ENCODE assay signal across 13 cellular contexts in the genomic region with DNA sequence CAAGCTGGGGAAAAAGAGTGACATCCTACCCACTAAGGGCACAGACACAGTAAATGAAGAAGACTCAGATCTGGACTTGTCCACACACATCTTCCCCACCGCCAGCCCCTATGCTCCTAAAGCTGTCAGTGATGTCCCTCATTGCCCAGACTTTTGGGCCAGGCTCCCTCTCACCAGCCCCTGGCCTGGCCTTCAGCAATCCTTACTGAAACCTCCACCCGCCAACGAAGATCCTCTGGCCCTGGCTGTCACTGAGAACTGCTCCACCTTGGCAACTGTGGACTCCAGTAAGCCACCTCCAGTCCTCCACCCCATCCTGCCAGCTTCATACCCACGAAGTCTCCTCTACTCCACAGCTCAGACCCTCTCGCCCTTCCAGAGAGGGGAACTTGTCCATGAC. TPM values are rescaled to one million over a fixed set of nuclear protein-coding genes. Genes with fewer than 3 reads are reported as not detected.
A peak's percentile ranks its signal among the peaks of the same experiment; 100 is the strongest.
DNase-seq lines count a peak whose midpoint lies in the region; ATAC-seq lines count a peak whose summit lies in the region.
"Had no signal": no experiment of that assay in that cellular context is flagged by ENCODE, and none has a peak within 500 bp of the region (broad histone marks: within the 10 kb centered on the region; RNA-seq: fewer than 3 reads in every experiment).

No MANE protein-coding gene starts in this region.

- peaks cover 21% of the 10 kb centered on the region for H3K4me1 Mint-ChIP-seq in activated CD4-positive, alpha-beta T cell treated with anti-CD3 and anti-CD28 coated beads, Interleukin-2, amount 10 ng/mL, durations not matched to agents 24 days and 14 days
- H3K4me1 Mint-ChIP-seq in activated CD4-positive, alpha-beta T cell treated with anti-CD3 and anti-CD28 coated beads, Interleukin-2, amount 10 ng/mL, durations not matched to agents 7 days and 5 days = peaks cover 31% of the 10 kb centered on the region

- peaks cover 7% of the 10 kb centered on the region for H3K79me1 ChIP-seq in trophoblast cell (ENCODE audit: low read length)

- no peak for DNase-seq in activated CD4-positive, alpha-beta T cell treated with anti-CD3 and anti-CD28 coated beads, Interleukin-2, amount 10 ng/mL, durations not matched to agents 24 days and 14 days
- DNase-seq in activated CD4-positive, alpha-beta T cell treated with anti-CD3 and anti-CD28 coated beads, Interleukin-2, amount 10 ng/mL, durations not matched to agents 7 days and 5 days = no peak
- DNase-seq in NT2/D1 (ENCODE audit: low read depth, low spot score) (no peak), islet precursor cell (peak; percentile 54), trophoblast cell (no peak), NCI-H1436 (lab: John Stamatoyannopoulos, UW) (no peak), NCI-H2029 (lab: John Stamatoyannopoulos, UW) (no peak)
- DNase-seq: 8988T, AML-193 had no signal

- no peak overlapping the region for H2BK120ac ChIP-seq in trophoblast cell (ENCODE audit: insufficient read depth, low read length, poor library complexity)

- H3K4me3 ChIP-seq in NT2/D1 (ENCODE audit: insufficient read length, low read depth) = no peak overlapping the region
- no peak overlapping the region for H3K4me3 ChIP-seq in trophoblast cell (ENCODE audit: low read depth, low read length)
- H3K4me3 ChIP-seq: BLaER1 had no signal

- no peak for ATAC-seq in GM21786 (IDR thresholded peaks at IDR 0.05; ENCODE audit: unreplicated experiment)

- H3K4me2 ChIP-seq in trophoblast cell (ENCODE audit: low read length) = no peak overlapping the region
- H3K4me2 ChIP-seq: BLaER1 had no signal

- no CpG with 5 or more reads among the region's 5 CpGs for WGBS in trophoblast cell (ENCODE audit: extremely low coverage, insufficient coverage, insufficient read length)

- H3K27me3 ChIP-seq in NT2/D1 (ENCODE audit: insufficient read depth, insufficient read length) = no peaks in the 10 kb centered on the region
- H3K27me3 ChIP-seq in trophoblast cell (ENCODE audit: insufficient read depth, low read length) = no peaks in the 10 kb centered on the region
- H3K27me3 ChIP-seq: BLaER1 had no signal

- peak overlapping the region; percentile 22 for H3K9ac ChIP-seq in NT2/D1 (ENCODE audit: insufficient read length, low read depth)
- no peak overlapping the region for H3K9ac ChIP-seq in trophoblast cell (ENCODE audit: low read length)
- H3K9ac ChIP-seq: BLaER1 had no signal

- H3K27me3 Mint-ChIP-seq in activated CD4-positive, alpha-beta T cell treated with anti-CD3 and anti-CD28 coated beads, Interleukin-2, amount 10 ng/mL, durations not matched to agents 24 days and 14 days = peaks cover 10% of the 10 kb centered on the region
- peaks cover 2% of the 10 kb centered on the region for H3K27me3 Mint-ChIP-seq in activated CD4-positive, alpha-beta T cell treated with anti-CD3 and anti-CD28 coated beads, Interleukin-2, amount 10 ng/mL, durations not matched to agents 7 days and 5 days

- peak overlapping the region; percentile 46 for H3K18ac ChIP-seq in trophoblast cell (ENCODE audit: low read length)

- H3K9me3 Mint-ChIP-seq in activated CD4-positive, alpha-beta T cell treated with anti-CD3 and anti-CD28 coated beads, Interleukin-2, amount 10 ng/mL, durations not matched to agents 24 days and 14 days = no peaks in the 10 kb centered on the region
- H3K9me3 Mint-ChIP-seq in activated CD4-positive, alpha-beta T cell treated with anti-CD3 and anti-CD28 coated beads, Interleukin-2, amount 10 ng/mL, durations not matched to agents 7 days and 5 days = no peaks in the 10 kb centered on the region

- H2AFZ ChIP-seq in trophoblast cell (ENCODE audit: insufficient read depth, low read length, poor library complexity) = no peak overlapping the region

- H2BK5ac ChIP-seq in trophoblast cell (ENCODE audit: low read depth, low read length, poor library complexity) = no peak overlapping the region

- H3K14ac ChIP-seq in trophoblast cell (ENCODE audit: low read length) = no peak overlapping the region

- H3K36me3 Mint-ChIP-seq in activated CD4-positive, alpha-beta T cell treated with anti-CD3 and anti-CD28 coated beads, Interleukin-2, amount 10 ng/mL, durations not matched to agents 24 days and 14 days (ENCODE audit: low read depth) = no peaks in the 10 kb centered on the region
- H3K36me3 Mint-ChIP-seq in activated CD4-positive, alpha-beta T cell treated with anti-CD3 and anti-CD28 coated beads, Interleukin-2, amount 10 ng/mL, durations not matched to agents 7 days and 5 days (ENCODE audit: low read depth) = no peaks in the 10 kb centered on the region

- H2BK12ac ChIP-seq in trophoblast cell (ENCODE audit: low read length) = no peak overlapping the region

- H3K4ac ChIP-seq in trophoblast cell (ENCODE audit: low read depth, low read length) = no peak overlapping the region

- no peak overlapping the region for H3K27ac ChIP-seq in trophoblast cell (ENCODE audit: low read depth, low read length)
- H3K27ac ChIP-seq: BLaER1 had no signal

- POLR2A ChIA-PET in activated CD4-positive, alpha-beta T cell treated with anti-CD3 and anti-CD28 coated beads, Interleukin-2, amount 10 ng/mL, durations not matched to agents 7 days and 5 days (lab: Charles Lee) = interaction anchor here (0.6 kb wide), 1 partner anchor 1675 kb away, joined by 5 read pairs; no protein-coding TSS in a partner anchor

- H3K23ac ChIP-seq in trophoblast cell (ENCODE audit: low read length) = no peak overlapping the region

- H4K12ac ChIP-seq in trophoblast cell (ENCODE audit: low read depth, low read length) = no peak overlapping the region

- CTCF ChIA-PET in activated CD4-positive, alpha-beta T cell treated with anti-CD3 and anti-CD28 coated beads, Interleukin-2, amount 10 ng/mL, durations not matched to agents 7 days and 5 days (lab: Charles Lee) = interaction anchor here (1.2 to 2.8 kb wide), 2 partner anchors 11 to 20 kb away, joined by 4 to 13 read pairs; a partner anchor contains a TSS

- no peak overlapping the region for H4K91ac ChIP-seq in trophoblast cell (ENCODE audit: low read depth, low read length)

- peaks cover 29% of the 10 kb centered on the region for H3K4me1 ChIP-seq in NT2/D1 (ENCODE audit: insufficient read depth, insufficient read length)
- H3K4me1 ChIP-seq in trophoblast cell (ENCODE audit: control insufficient read depth in 1 of 2, insufficient read depth in 2 of 2, low read length in 2 of 2) = peaks cover 24 to 26% of the 10 kb centered on the region in 2 experiments

- no peak overlapping the region for H4K8ac ChIP-seq in trophoblast cell (ENCODE audit: low read depth, low read length)

- intact Hi-C loops in activated CD4-positive, alpha-beta T cell treated with anti-CD3 and anti-CD28 coated beads, Interleukin-2, amount 10 ng/mL, durations not matched to agents 24 days and 14 days (cut with micrococcal nuclease) = loop anchor here (5.0 to 10.0 kb wide), 2 partner anchors 50 to 147 kb away; no protein-coding TSS in a partner anchor

- peaks cover 4% of the 10 kb centered on the region for H3K79me2 ChIP-seq in trophoblast cell (ENCODE audit: control insufficient read depth, insufficient read depth, low read length, poor library complexity)

- H3K9me3 ChIP-seq in NT2/D1 (ENCODE audit: insufficient read depth, low read length) (peaks cover 6% of the 10 kb centered on the region; the same call in 1 of the 2 replicates), trophoblast cell (ENCODE audit: insufficient read depth, low read depth, low read length) (no peaks in the 10 kb centered on the region)
- H3K9me3 ChIP-seq: BLaER1 had no signal

- no peak overlapping the region for H3K4me3 Mint-ChIP-seq in activated CD4-positive, alpha-beta T cell treated with anti-CD3 and anti-CD28 coated beads, Interleukin-2, amount 10 ng/mL, durations not matched to agents 24 days and 14 days
- no peak overlapping the region for H3K4me3 Mint-ChIP-seq in activated CD4-positive, alpha-beta T cell treated with anti-CD3 and anti-CD28 coated beads, Interleukin-2, amount 10 ng/mL, durations not matched to agents 7 days and 5 days

- peak overlapping the region; percentile 58 for H3K27ac Mint-ChIP-seq in activated CD4-positive, alpha-beta T cell treated with anti-CD3 and anti-CD28 coated beads, Interleukin-2, amount 10 ng/mL, durations not matched to agents 24 days and 14 days
- no peak overlapping the region for H3K27ac Mint-ChIP-seq in activated CD4-positive, alpha-beta T cell treated with anti-CD3 and anti-CD28 coated beads, Interleukin-2, amount 10 ng/mL, durations not matched to agents 7 days and 5 days

- H3K36me3 ChIP-seq in NT2/D1 (ENCODE audit: insufficient read depth, insufficient read length, low read length) = peaks cover 25% of the 10 kb centered on the region
- peaks cover 28 to 35% of the 10 kb centered on the region in 2 experiments for H3K36me3 ChIP-seq in trophoblast cell (ENCODE audit: control insufficient read depth in 1 of 2, insufficient read depth in 2 of 2, low read length in 2 of 2)
- H3K36me3 ChIP-seq: BLaER1 had no signal

- H2AK5ac ChIP-seq in trophoblast cell (ENCODE audit: low read length) = no peak overlapping the region

RNA-seq across cellular contexts. Expression of gene FIGNL2, which starts 23.3 kb away (rescaled TPM):
- 0.30 and 0.33 TPM in 2 replicates for total RNA-seq in activated CD4-positive, alpha-beta T cell treated with anti-CD3 and anti-CD28 coated beads, Interleukin-2, amount 10 ng/mL, durations not matched to agents 24 days and 14 days
- total RNA-seq in activated CD4-positive, alpha-beta T cell treated with anti-CD3 and anti-CD28 coated beads, Interleukin-2, amount 10 ng/mL, durations not matched to agents 7 days and 5 days = under 1 TPM; 0.17 to 0.19 TPM
- polyA plus RNA-seq in trophoblast cell (2013) = 23.9 and 25.0 TPM in 2 replicates
- total RNA-seq: Daoy, H4 had no signal
